ENCODE assay signal across 27 cellular contexts in genomic region chr17:73104450-73104849, GRCh38.
"Had no signal": no experiment of that assay in that cellular context is flagged by ENCODE, and none has a peak within 500 bp of the region (broad histone marks: within the 10 kb centered on the region; RNA-seq: fewer than 3 reads in every experiment).

No MANE protein-coding gene starts in this region.

- H3K4me3 ChIP-seq: esophagus muscularis mucosa, gastroesophageal sphincter, heart right ventricle, hepatocyte had no signal

- H3K4me1 ChIP-seq: esophagus muscularis mucosa, foreskin keratinocyte, gastroesophageal sphincter had no signal

- H3K27me3 ChIP-seq: brain microvascular endothelial cell, hepatocyte had no signal

- H3K27ac ChIP-seq: brain microvascular endothelial cell, esophagus muscularis mucosa, foreskin keratinocyte, gastroesophageal sphincter, heart right ventricle, hepatocyte had no signal

- H3K36me3 ChIP-seq: brain microvascular endothelial cell, esophagus muscularis mucosa, gastroesophageal sphincter, heart right ventricle had no signal

- DNase-seq: activated CD4-positive, alpha-beta T cell treated with anti-CD3 and anti-CD28 coated beads for 1 hour; activated CD4-positive, alpha-beta T cell treated with anti-CD3 and anti-CD28 coated beads for 4 hours; activated CD4-positive, alpha-beta T cell treated with anti-CD3 and anti-CD28 coated beads, Interleukin-2, amount 50 U/mL, for 1 hour; activated CD4-positive, alpha-beta T cell treated with anti-CD3 and anti-CD28 coated beads, Interleukin-2, amount 50 U/mL, for 48 hours; activated CD8-positive, alpha-beta memory T cell treated with anti-CD3 and anti-CD28 coated beads, Interleukin-2, amount 50 U/mL, for 48 hours; activated gamma-delta T cell treated with Interleukin-2 at 50 U/mL for 16 hours; activated naive CD4-positive, alpha-beta T cell treated with anti-CD3 and anti-CD28 coated beads, Interleukin-2, amount 50 U/mL, for 16 hours; activated naive CD4-positive, alpha-beta T cell treated with Interleukin-2 at 50 U/mL for 16 hours; activated T-cell treated with anti-CD3 and anti-CD28 coated beads for 4 hours; activated T-cell treated with anti-CD3 and anti-CD28 coated beads, Interleukin-2, amount 50 U/mL, for 24 hours; activated T-cell treated with anti-CD3 and anti-CD28 coated beads, Interleukin-2, amount 50 U/mL, for 72 hours; amniotic stem cell; anterior cingulate cortex; caudate nucleus; cortex of kidney; dermis blood vessel endothelial cell; effector CD4-positive, alpha-beta T cell; effector memory CD8-positive, alpha-beta T cell; erythroblast; heart right ventricle; T-helper 2 cell had no signal

- ATAC-seq: activated T-cell treated with anti-CD3 and anti-CD28 coated beads, Interleukin-2, amount 50 U/mL, for 72 hours; effector memory CD8-positive, alpha-beta T cell; gastroesophageal sphincter; heart right ventricle; WTC11 had no signal
